Comparison of ENCODE assay signal across 1 cellular context in genomic region chr4:121913667-121914066, GRCh38.
TF ChIP-seq lines count a peak whose summit lies in the region.

No MANE protein-coding gene starts in this region.

TF ChIP-seq in K562, 482 proteins besides CTCF, POLR2A, EP300 and RAD21:
- TF ChIP-seq POLR3A (IDR thresholded peaks at IDR 0.05; ENCODE audit: borderline replicate concordance, extremely low read depth, insufficient read depth, insufficient read length) (no peak), MIER1 (IDR thresholded peaks at IDR 0.05; ENCODE audit: low read depth) (no peak), ZNF316 (IDR thresholded peaks at IDR 0.05) (peak; percentile 37; the same call in 1 of the 2 replicates), DACH1 (IDR thresholded peaks at IDR 0.05; ENCODE audit: partially characterized antibody) (no peak), KDM2B (CRISPR knock-in tag; IDR thresholded peaks at IDR 0.05) (no peak), CBX5 (IDR thresholded peaks at IDR 0.05; ENCODE audit: borderline replicate concordance, low read depth) (no peak), RB1 (IDR thresholded peaks at IDR 0.05; ENCODE audit: low read depth) (no peak), FOXJ3 (CRISPR knock-in tag; IDR thresholded peaks at IDR 0.05) (no peak), SMARCC2 (IDR thresholded peaks at IDR 0.05; ENCODE audit: low read depth) (no peak)
